In the genomic region with DNA sequence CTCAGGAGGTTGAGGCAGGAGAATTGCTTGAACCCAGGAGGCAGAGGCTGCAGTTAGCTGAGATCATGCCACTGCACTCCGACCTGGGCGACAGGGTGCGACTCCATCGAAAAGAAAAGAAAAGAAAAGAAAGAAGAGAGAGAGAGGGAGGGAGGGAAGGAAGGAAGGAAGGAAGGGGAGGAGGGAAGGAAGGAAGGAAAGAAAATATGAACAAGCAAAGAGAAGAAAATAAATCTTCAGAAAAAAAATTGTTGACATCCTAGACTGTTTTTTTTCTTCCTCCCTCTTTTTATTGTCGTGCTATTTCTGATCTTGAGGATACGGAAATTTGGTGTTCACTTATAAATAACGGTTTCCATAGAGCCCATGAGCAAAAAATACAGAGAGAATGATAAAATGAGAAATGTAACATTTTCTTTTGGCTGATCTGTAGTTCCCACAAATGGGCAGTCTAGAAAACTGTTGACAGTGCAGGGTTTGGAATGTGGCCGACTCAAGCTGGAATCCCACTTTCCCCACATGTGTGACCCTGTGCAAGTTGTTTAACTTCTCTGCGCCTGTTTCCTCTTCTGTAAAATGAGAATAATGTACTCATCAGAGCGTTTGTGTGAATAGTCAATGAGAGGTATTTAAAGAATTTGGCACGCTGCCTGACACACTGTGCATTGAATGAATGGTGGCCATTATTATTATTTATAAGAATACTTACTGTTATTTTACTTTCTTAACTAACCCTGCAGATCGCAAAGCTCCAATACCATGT, we compare ENCODE assay signal across 11 cellular contexts. TPM values are rescaled to one million over a fixed set of nuclear protein-coding genes. Genes with fewer than 3 reads are reported as not detected.
A peak's percentile ranks its signal among the peaks of the same experiment; 100 is the strongest.
DNase-seq lines count a peak whose midpoint lies in the region; ATAC-seq, FAIRE-seq and TF ChIP-seq lines count a peak whose summit lies in the region.
"Had no signal": no experiment of that assay in that cellular context is flagged by ENCODE, and none has a peak within 500 bp of the region (broad histone marks: within the 10 kb centered on the region; RNA-seq: fewer than 3 reads in every experiment).

No MANE protein-coding gene starts in this region.

- CTCF ChIA-PET in A549 (lab: Yijun Ruan, JAX) (no interaction called here), HCT116 (lab: Charles Lee) (no interaction called here)

- intact Hi-C loops in HCT116 (cut with micrococcal nuclease), result no loop called here

- POLR2A ChIA-PET in A549 (lab: Yijun Ruan, JAX), result no interaction called here
- POLR2A ChIA-PET in HCT116 (lab: Charles Lee), result no interaction called here

- TF ChIP-seq RAD21 in A549 (conservative IDR thresholded peaks at IDR 0.05 in 1 of 2, IDR thresholded peaks at IDR 0.05 in 1 of 2) (no peak), HCT116 (IDR thresholded peaks at IDR 0.05; ENCODE audit: low read depth) (no peak)

- no peak for TF ChIP-seq POLR2A in A549 (IDR thresholded peaks at IDR 0.05; ENCODE audit: low read length)
- TF ChIP-seq POLR2A in HCT116 (IDR thresholded peaks at IDR 0.05; ENCODE audit: borderline replicate concordance, extremely low read depth, insufficient read depth, insufficient read length), result no peak

- no peak for TF ChIP-seq CTCF in A549 (IDR thresholded peaks at IDR 0.05)
- TF ChIP-seq CTCF in HCT116 (IDR thresholded peaks at IDR 0.05 in 2 of 3, conservative IDR thresholded peaks at IDR 0.05 in 1 of 3; ENCODE audit: borderline replicate concordance in 1 of 3, insufficient read depth in 1 of 3, low read depth in 2 of 3, low read length in 2 of 3), result no peak
- no peak for TF ChIP-seq CTCF in astrocyte (IDR thresholded peaks at IDR 0.05; ENCODE audit: insufficient read depth, low read depth, low read length)
- no peak for TF ChIP-seq CTCF in kidney epithelial cell (IDR thresholded peaks at IDR 0.05; ENCODE audit: insufficient read depth, low read length, poor library complexity, severe bottlenecking)

- no peak for FAIRE-seq in A549 (lab: Jason Lieb, UNC)
- peak; percentile 82 for FAIRE-seq in astrocyte (lab: Jason Lieb, UNC)

- ATAC-seq in A549 (peak in 1 of 2 experiments; percentile 73; a peak in 3 of 6 replicates), HCT116 (peak; percentile 65; the same call in 1 of the 2 replicates), HG03469 (IDR thresholded peaks at IDR 0.05; ENCODE audit: unreplicated experiment) (no peak)
- no peak for ATAC-seq in stimulated activated effector memory CD8-positive, alpha-beta T cell treated with anti-CD3 and anti-CD28 coated beads, Interleukin-12 subunit alpha, Interleukin-12 subunit beta, amount 100 ng/mL, for 72 hours

- no peaks in the 10 kb centered on the region for H3K36me3 Mint-ChIP-seq in astrocyte (ENCODE audit: low read depth, unreplicated experiment)
- H3K36me3 Mint-ChIP-seq in stimulated activated effector memory CD8-positive, alpha-beta T cell treated with anti-CD3 and anti-CD28 coated beads, Interleukin-12 subunit alpha, Interleukin-12 subunit beta, amount 100 ng/mL, for 72 hours, result no peaks in the 10 kb centered on the region

- H3K27ac Mint-ChIP-seq in astrocyte (ENCODE audit: unreplicated experiment), result peak overlapping the region; percentile 99
- H3K27ac Mint-ChIP-seq in stimulated activated effector memory CD8-positive, alpha-beta T cell treated with anti-CD3 and anti-CD28 coated beads, Interleukin-12 subunit alpha, Interleukin-12 subunit beta, amount 100 ng/mL, for 72 hours, result no peak overlapping the region

- H3K79me2 ChIP-seq in HCT116 (ENCODE audit: insufficient read depth, low read length) (no peaks in the 10 kb centered on the region), astrocyte (ENCODE audit: insufficient read depth, low read length) (no peaks in the 10 kb centered on the region)

- peak overlapping the region; percentile 15; the same call in 1 of the 3 replicates for H3K4me2 ChIP-seq in A549
- H3K4me2 ChIP-seq in HCT116 (ENCODE audit: low read length), result peak overlapping the region; percentile 15; the same call in 1 of the 2 replicates
- H3K4me2 ChIP-seq in astrocyte (ENCODE audit: low read length), result peak overlapping the region; percentile 58

- no peaks in the 10 kb centered on the region for H3K27me3 Mint-ChIP-seq in astrocyte (ENCODE audit: low read depth, unreplicated experiment)

- H3K4me1 Mint-ChIP-seq in astrocyte (ENCODE audit: low read depth, unreplicated experiment), result peaks cover 52% of the 10 kb centered on the region
- no peaks in the 10 kb centered on the region for H3K4me1 Mint-ChIP-seq in stimulated activated effector memory CD8-positive, alpha-beta T cell treated with anti-CD3 and anti-CD28 coated beads, Interleukin-12 subunit alpha, Interleukin-12 subunit beta, amount 100 ng/mL, for 72 hours

- H3K4me1 ChIP-seq in A549 (peaks cover 22% of the 10 kb centered on the region; the same call in 2 of the 3 replicates), HCT116 (ENCODE audit: control insufficient read depth in 1 of 2, insufficient read depth in 2 of 2, low read length in 2 of 2) (peaks cover 3 to 9% of the 10 kb centered on the region in 2 experiments; a peak in 2 of 4 replicates), astrocyte (ENCODE audit: insufficient read depth, low read length) (peaks cover 25% of the 10 kb centered on the region)

- H3K27ac ChIP-seq in A549, result no peak overlapping the region
- H3K27ac ChIP-seq in HCT116 (ENCODE audit: low read depth, low read length), result no peak overlapping the region
- peak overlapping the region; percentile 74 for H3K27ac ChIP-seq in astrocyte (ENCODE audit: low read depth, low read length)

- BruUV-seq in HCT116 (replicated peaks; lab: Mats Ljungman, UMichigan), result no TSS peak

- RAD21 ChIA-PET in HCT116 (lab: Charles Lee; ENCODE audit: low non-redundant PET in 1 of 2, low total read pairs in 2 of 2, uncharacterized antibody in 2 of 2, unreplicated experiment in 2 of 2), result no interaction called here

- H3K36me3 ChIP-seq in HCT116 (ENCODE audit: control insufficient read depth in 1 of 2, insufficient read depth in 2 of 2, low read length in 2 of 2) (no peaks in the 10 kb centered on the region), astrocyte (ENCODE audit: insufficient read depth, low read length) (no peaks in the 10 kb centered on the region), kidney epithelial cell (ENCODE audit: control insufficient read depth, insufficient read depth, low read length) (no peaks in the 10 kb centered on the region)

- peak in 1 of 2 experiments; percentile 46 for DNase-seq in A549 (ENCODE audit: low read depth in 1 of 2, low spot score in 1 of 2)
- no peak for DNase-seq in HCT116 (ENCODE audit: low read depth, low spot score)
- peak; percentile 98 for DNase-seq in astrocyte (ENCODE audit: low read depth)
- peak; percentile 90 for DNase-seq in kidney epithelial cell (ENCODE audit: low read depth)
- no peak for DNase-seq in NCI-H128 (lab: John Stamatoyannopoulos, UW; ENCODE audit: unreplicated experiment)
- no peak for DNase-seq in stimulated activated effector memory CD8-positive, alpha-beta T cell treated with anti-CD3 and anti-CD28 coated beads, Interleukin-12 subunit alpha, Interleukin-12 subunit beta, amount 100 ng/mL, for 72 hours (ENCODE audit: low spot score in 2 of 2)
- DNase-seq in NCI-H446 (lab: John Stamatoyannopoulos, UW), result no peak
- DNase-seq: activated CD4-positive, alpha-beta T cell treated with anti-CD3 and anti-CD28 coated beads for 48 hours; aorta; stimulated activated CD4-positive, alpha-beta T cell treated with anti-CD3 and anti-CD28 coated beads, Interleukin-4, amount 100 ng/mL, for 24 hours had no signal

- H4K20me1 ChIP-seq in HCT116 (ENCODE audit: insufficient read depth), result no peaks in the 10 kb centered on the region
- H4K20me1 ChIP-seq in astrocyte (ENCODE audit: insufficient read depth, low read length), result no peaks in the 10 kb centered on the region

- no peak overlapping the region for H3K4me3 Mint-ChIP-seq in astrocyte (ENCODE audit: unreplicated experiment)
- no peak overlapping the region for H3K4me3 Mint-ChIP-seq in stimulated activated effector memory CD8-positive, alpha-beta T cell treated with anti-CD3 and anti-CD28 coated beads, Interleukin-12 subunit alpha, Interleukin-12 subunit beta, amount 100 ng/mL, for 72 hours

- peak overlapping the region; percentile 81 for H2AFZ ChIP-seq in HCT116 (ENCODE audit: low read depth, low read length, poor library complexity, severe bottlenecking)
- no peak overlapping the region for H2AFZ ChIP-seq in astrocyte (ENCODE audit: low read depth, low read length)

- no peak overlapping the region for H3K9ac ChIP-seq in HCT116 (ENCODE audit: low read length)
- peak overlapping the region; percentile 59 for H3K9ac ChIP-seq in astrocyte (ENCODE audit: low read length)

- H3K9me3 ChIP-seq in A549 (no peaks in the 10 kb centered on the region), HCT116 (ENCODE audit: control insufficient read depth in 1 of 2, insufficient read depth in 1 of 2, low read depth in 1 of 2, low read length in 2 of 2) (no peaks in the 10 kb centered on the region), astrocyte (ENCODE audit: insufficient read depth, low read depth, low read length) (no peaks in the 10 kb centered on the region)

- TF ChIP-seq EP300 in A549 (IDR thresholded peaks at IDR 0.05), result no peak

- H3K27me3 ChIP-seq in HCT116 (ENCODE audit: insufficient read depth, low read length), result no peaks in the 10 kb centered on the region
- H3K27me3 ChIP-seq in astrocyte (ENCODE audit: insufficient read depth, low read length), result no peaks in the 10 kb centered on the region
- H3K27me3 ChIP-seq in kidney epithelial cell (ENCODE audit: control insufficient read depth, insufficient read depth, low read length), result no peaks in the 10 kb centered on the region

- 59% methylated on average over 12 of the region's 12 CpGs for WGBS in A549 (ENCODE audit: missing lambda C conversion rate)

- no peaks in the 10 kb centered on the region for H3K9me3 Mint-ChIP-seq in astrocyte (ENCODE audit: unreplicated experiment)
- no peaks in the 10 kb centered on the region for H3K9me3 Mint-ChIP-seq in stimulated activated effector memory CD8-positive, alpha-beta T cell treated with anti-CD3 and anti-CD28 coated beads, Interleukin-12 subunit alpha, Interleukin-12 subunit beta, amount 100 ng/mL, for 72 hours

- H3K4me3 ChIP-seq in A549 (no peak overlapping the region), HCT116 (replicated peaks in 1 of 2; ENCODE audit: low read depth in 1 of 2, low read length in 2 of 2) (no peak overlapping the region), astrocyte (ENCODE audit: insufficient read depth, low read depth, low read length) (no peak overlapping the region), kidney epithelial cell (ENCODE audit: low read depth, low read length) (no peak overlapping the region)

- H3K9me2 ChIP-seq in HCT116 (ENCODE audit: insufficient read depth), result no peaks in the 10 kb centered on the region

TF ChIP-seq in HCT116, 20 proteins besides CTCF, POLR2A, EP300 and RAD21 (continues in another document):
- TF ChIP-seq ZNF274 (IDR thresholded peaks at IDR 0.05; ENCODE audit: low read depth, low read length), result no peak

RNA-seq across cellular contexts. Expression of gene SORBS2, which starts 19.4 kb away (rescaled TPM):
- polyA plus RNA-seq in A549 (2011; rRNA removed) (0.90 and 1.1 TPM in 2 replicates), A549 (2017; fragmentation: RNase III; extraction: RNeasy Plus Mini Kit Qiagen cat#74134 plus additional on column Dnase treatment) (0.11 to 0.23 TPM in 2 of 3 replicates, not detected in the other)
- 0.14 TPM in 1 of 2 replicates, not detected in the other for polyA plus RNA-seq in A549 (2012; cell fraction: cytosol; rRNA removed)
- 0.11 and 0.20 TPM in 2 replicates for polyA plus RNA-seq in A549 (2012; cell fraction: nucleus; rRNA removed)
- polyA minus RNA-seq in A549 (2011; rRNA and poly(A)+ RNA removed), result 0.45 and 1.1 TPM in 2 replicates
- total RNA-seq in HCT116 (2021; ENCODE audit: unreplicated experiment) (0.34 TPM), astrocyte (96.1 and 97.4 TPM in 2 replicates), kidney epithelial cell (18.8 and 21.4 TPM in 2 replicates)
- polyA plus RNA-seq in HCT116 (2012), result 0.12 and 0.14 TPM in 2 replicates

Comparison
In these comparisons a context has a peak if more than half of its experiments do, and no peak if none do; other contexts are left out.
1. DNase-seq: peak in astrocyte (single experiment) and kidney epithelial cell (single experiment); none in HCT116 (single experiment), NCI-H128 (single experiment), stimulated activated effector memory CD8-positive, alpha-beta T cell treated with anti-CD3 and anti-CD28 coated beads, Interleukin-12 subunit alpha, Interleukin-12 subunit beta, amount 100 ng/mL, for 72 hours (0 of 2) and NCI-H446 (0 of 2).
2. RNA of gene SORBS2, which starts 19.4 kb away (total RNA-seq): 96.1 to 97.4 TPM in astrocyte and 18.8 to 21.4 TPM in kidney epithelial cell; 0.34 TPM in HCT116 (single experiment); every median in the first group is over 10 times any median in the second.
3. Peak in every context shown above with its lines, with median percentiles within 50 percentile points of each other: H3K4me2 ChIP-seq.